In the genomic region with DNA sequence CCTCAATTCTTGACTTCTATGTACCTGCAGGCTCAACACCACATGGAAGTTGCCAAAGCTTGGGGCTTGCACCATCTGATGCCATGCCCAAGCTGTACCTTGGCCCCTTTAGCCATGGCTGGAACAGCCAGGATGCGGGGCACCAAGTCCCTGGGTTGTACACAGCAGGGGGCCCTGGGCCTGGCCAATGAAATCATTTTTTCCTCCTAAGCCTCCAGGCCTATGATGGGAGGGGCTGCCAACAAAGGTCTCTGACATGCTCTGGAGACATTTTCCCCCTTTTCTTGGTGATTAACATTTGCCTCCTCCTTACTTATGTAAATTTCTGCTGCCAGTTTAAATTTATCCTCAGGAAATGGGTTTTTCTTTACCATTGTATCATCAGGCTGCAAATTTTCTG, we compare ENCODE assay signal across 26 cellular contexts.
"Had no signal": no experiment of that assay in that cellular context is flagged by ENCODE, and none has a peak within 500 bp of the region (broad histone marks: within the 10 kb centered on the region; RNA-seq: fewer than 3 reads in every experiment).

No MANE protein-coding gene starts in this region.

- H3K27ac ChIP-seq: neutrophil, ovary, parathyroid adenoma, psoas muscle, right lobe of liver, sigmoid colon, stomach, thoracic aorta, thyroid gland, tibial nerve, upper lobe of left lung, vagina had no signal

- H2AFZ ChIP-seq: parathyroid adenoma had no signal

- FAIRE-seq: small intestine, urothelium cell line had no signal

- H3K27me3 ChIP-seq: neutrophil, ovary, right lobe of liver, sigmoid colon, stomach, thyroid gland, tibial nerve, upper lobe of left lung, vagina had no signal

- DNase-seq: nephron progenitor cell; nucleus accumbens; ovary; psoas muscle; right cardiac atrium; right lobe of liver; sigmoid colon; small intestine; stimulated activated CD4-positive, alpha-beta T cell treated with anti-CD3 and anti-CD28 coated beads, Interleukin-15, amount 100 ng/mL, for 24 hours; stimulated activated CD4-positive, alpha-beta T cell treated with anti-CD3 and anti-CD28 coated beads, Interleukin-2, amount 100 ng/mL, for 24 hours; stimulated activated CD4-positive, alpha-beta T cell treated with anti-CD3 and anti-CD28 coated beads, Interleukin-2, amount 100 ng/mL, for 48 hours; stimulated activated CD4-positive, alpha-beta T cell treated with anti-CD3 and anti-CD28 coated beads, Interleukin-4, amount 100 ng/mL, for 24 hours; stimulated activated naive B cell treated with anti-CD40 and anti-IgM and Interleukin-4, amounts not matched to agents 10 μg/mL and 1 μg/mL and 100 μg/mL, for 72 hours; stimulated activated naive CD4-positive, alpha-beta T cell treated with Interleukin-2 at 50 U/mL for 16 hours; stomach; thyroid gland; trophoblast cell; upper lobe of left lung had no signal

- H3K79me2 ChIP-seq: parathyroid adenoma had no signal

- H3K9ac ChIP-seq: parathyroid adenoma had no signal

- H3K9me3 ChIP-seq: neutrophil, ovary, right lobe of liver, thyroid gland, vagina had no signal

- H3K36me3 ChIP-seq: neutrophil, ovary, right lobe of liver, sigmoid colon, stomach, thoracic aorta, thyroid gland, tibial nerve, upper lobe of left lung, vagina had no signal

- H3K4me1 ChIP-seq: parathyroid adenoma, psoas muscle, right lobe of liver, sigmoid colon, stomach, thyroid gland, tibial nerve, upper lobe of left lung, vagina had no signal

- ATAC-seq: natural killer cell treated with Interleukin-12 subunit alpha and Interleukin-12 subunit beta and Interleukin-15 and Interleukin-18, amount 100 ng/mL, for 72 hours; psoas muscle; right cardiac atrium; right lobe of liver; stimulated activated effector memory CD8-positive, alpha-beta T cell treated with anti-CD3 and anti-CD28 coated beads, Interleukin-12 subunit alpha, Interleukin-12 subunit beta, amount 100 ng/mL, for 72 hours; stimulated activated naive B cell treated with anti-CD40 and anti-IgM and Interleukin-4, amounts not matched to agents 10 μg/mL and 1 μg/mL and 100 μg/mL, for 72 hours had no signal

- H3K4me3 ChIP-seq: ovary, psoas muscle, right lobe of liver, sigmoid colon, stomach, thoracic aorta, thyroid gland, tibial nerve, upper lobe of left lung, vagina had no signal
